Comparison of ENCODE assay signal across 8 cellular contexts in genomic region chr3:150184426-150185071, GRCh38.
DNase-seq lines count a peak whose midpoint lies in the region; ATAC-seq, FAIRE-seq and TF ChIP-seq lines count a peak whose summit lies in the region.

No MANE protein-coding gene starts in this region.

- peaks cover 4% of the 10 kb centered on the region for H3K4me1 ChIP-seq in keratinocyte (ENCODE audit: control insufficient read depth, extremely low read depth, insufficient read depth, low read length)

- FAIRE-seq in keratinocyte (lab: Jason Lieb, UNC), result no peak

- ATAC-seq in SK-N-SH treated with all-trans-retinoic acid at 6 μM for 48 hours, result peak; percentile 34
- ATAC-seq in GM19463 (IDR thresholded peaks at IDR 0.05; ENCODE audit: unreplicated experiment), result no peak
- no peak for ATAC-seq in HG03565 (IDR thresholded peaks at IDR 0.05; ENCODE audit: unreplicated experiment)

- H3K27me3 ChIP-seq in keratinocyte (ENCODE audit: control insufficient read depth, extremely low read depth, insufficient read depth, low read length) (no peaks in the 10 kb centered on the region), WERI-Rb-1 (ENCODE audit: insufficient read depth, low read depth, severe bottlenecking) (no peaks in the 10 kb centered on the region)

- H3K36me3 ChIP-seq in keratinocyte (ENCODE audit: control insufficient read depth in 2 of 2, extremely low read depth in 1 of 2, insufficient read depth in 2 of 2, low read length in 2 of 2), result no peaks in the 10 kb centered on the region
- no peaks in the 10 kb centered on the region for H3K36me3 ChIP-seq in WERI-Rb-1

- peak overlapping the region; percentile 87 for H3K4me2 ChIP-seq in keratinocyte (ENCODE audit: control insufficient read depth, extremely low read depth, insufficient read depth, low read depth, low read length)

- H3K27ac ChIP-seq in 22Rv1 (no peak overlapping the region), keratinocyte (ENCODE audit: control insufficient read depth, insufficient read depth, low read length) (no peak overlapping the region), WERI-Rb-1 (no peak overlapping the region; the same call in 1 of the 2 replicates)

- dilution Hi-C loops in keratinocyte (cut with MboI; ENCODE audit: extremely low pct_ligation_motif_present, low sequenced_read_pairs), result no loop called here

- no peak overlapping the region for H3K9ac ChIP-seq in keratinocyte (ENCODE audit: control insufficient read depth, extremely low read depth, insufficient read depth, low read length)

- H3K9me3 ChIP-seq in keratinocyte (ENCODE audit: control insufficient read depth, low read depth, low read length), result no peaks in the 10 kb centered on the region
- peaks cover 2% of the 10 kb centered on the region for H3K9me3 ChIP-seq in WERI-Rb-1 (ENCODE audit: severe bottlenecking)

- no peak overlapping the region for H2AFZ ChIP-seq in keratinocyte (ENCODE audit: control insufficient read depth, low read length)

- TF ChIP-seq CTCF in 22Rv1 (IDR thresholded peaks at IDR 0.05) (peak; percentile 47), HFF-Myc (IDR thresholded peaks at IDR 0.05; ENCODE audit: low read depth, low read length, missing control alignments) (no peak), keratinocyte (optimal IDR thresholded peaks at IDR 0.05 in 1 of 3, IDR thresholded peaks at IDR 0.05 in 1 of 3, conservative IDR thresholded peaks at IDR 0.05 in 1 of 3; ENCODE audit: extremely low read depth in 1 of 3, insufficient read depth in 2 of 3, low read length in 3 of 3) (no peak), WERI-Rb-1 (IDR thresholded peaks at IDR 0.05; ENCODE audit: low read depth, low read length) (no peak)

- H3K9me1 ChIP-seq in keratinocyte (ENCODE audit: control insufficient read depth, extremely low read depth, insufficient read depth, low read length), result no peaks in the 10 kb centered on the region

- no peaks in the 10 kb centered on the region for H3K79me2 ChIP-seq in keratinocyte (ENCODE audit: control insufficient read depth, insufficient read depth, low read length)

- DNase-seq in HFF-Myc (ENCODE audit: extremely low read depth, low read depth), result no peak
- DNase-seq in keratinocyte (ENCODE audit: low read depth, low spot score), result no peak
- DNase-seq in WERI-Rb-1, result no peak
- DNase-seq in SW480 (ENCODE audit: low spot score), result no peak

- no peaks in the 10 kb centered on the region for H4K20me1 ChIP-seq in keratinocyte (ENCODE audit: control insufficient read depth, extremely low read depth, insufficient read depth, low read length)

- H3K4me3 ChIP-seq in HFF-Myc (replicated peaks; ENCODE audit: low read depth, low read length) (peak overlapping the region; percentile 21), keratinocyte (ENCODE audit: control insufficient read depth in 2 of 3, extremely low read depth in 1 of 3, insufficient read depth in 2 of 3, low read depth in 1 of 3, low read length in 3 of 3) (peak overlapping the region in 1 of 3 experiments; percentile 56), WERI-Rb-1 (ENCODE audit: low read depth, low read length) (no peak overlapping the region)

TF ChIP-seq in SK-N-SH treated with all-trans-retinoic acid at 6 μM for 48 hours, 23 proteins besides CTCF, POLR2A, EP300 and RAD21:
- TF ChIP-seq ESRRG (CRISPR knock-in tag; IDR thresholded peaks at IDR 0.05) (no peak), CSRNP3 (CRISPR knock-in tag; IDR thresholded peaks at IDR 0.05) (no peak), GLIS3 (CRISPR knock-in tag; IDR thresholded peaks at IDR 0.05) (no peak), ZFP30 (CRISPR knock-in tag; IDR thresholded peaks at IDR 0.05) (no peak), TSHZ2 (CRISPR knock-in tag; IDR thresholded peaks at IDR 0.05) (no peak), ZFP3 (CRISPR knock-in tag; IDR thresholded peaks at IDR 0.05) (no peak), BACH2 (CRISPR knock-in tag; IDR thresholded peaks at IDR 0.05; ENCODE audit: borderline replicate concordance) (no peak), TCF4 (CRISPR knock-in tag; IDR thresholded peaks at IDR 0.05; ENCODE audit: borderline replicate concordance) (no peak), ISL1 (CRISPR knock-in tag; IDR thresholded peaks at IDR 0.05) (no peak), POU6F1 (CRISPR knock-in tag; IDR thresholded peaks at IDR 0.05; ENCODE audit: borderline replicate concordance, low read depth) (no peak), TOX (CRISPR knock-in tag; IDR thresholded peaks at IDR 0.05; ENCODE audit: borderline replicate concordance) (no peak), PPARA (CRISPR knock-in tag; IDR thresholded peaks at IDR 0.05; ENCODE audit: borderline replicate concordance) (no peak)
